ENCODE assay signal across 1 cellular context in the genomic region with DNA sequence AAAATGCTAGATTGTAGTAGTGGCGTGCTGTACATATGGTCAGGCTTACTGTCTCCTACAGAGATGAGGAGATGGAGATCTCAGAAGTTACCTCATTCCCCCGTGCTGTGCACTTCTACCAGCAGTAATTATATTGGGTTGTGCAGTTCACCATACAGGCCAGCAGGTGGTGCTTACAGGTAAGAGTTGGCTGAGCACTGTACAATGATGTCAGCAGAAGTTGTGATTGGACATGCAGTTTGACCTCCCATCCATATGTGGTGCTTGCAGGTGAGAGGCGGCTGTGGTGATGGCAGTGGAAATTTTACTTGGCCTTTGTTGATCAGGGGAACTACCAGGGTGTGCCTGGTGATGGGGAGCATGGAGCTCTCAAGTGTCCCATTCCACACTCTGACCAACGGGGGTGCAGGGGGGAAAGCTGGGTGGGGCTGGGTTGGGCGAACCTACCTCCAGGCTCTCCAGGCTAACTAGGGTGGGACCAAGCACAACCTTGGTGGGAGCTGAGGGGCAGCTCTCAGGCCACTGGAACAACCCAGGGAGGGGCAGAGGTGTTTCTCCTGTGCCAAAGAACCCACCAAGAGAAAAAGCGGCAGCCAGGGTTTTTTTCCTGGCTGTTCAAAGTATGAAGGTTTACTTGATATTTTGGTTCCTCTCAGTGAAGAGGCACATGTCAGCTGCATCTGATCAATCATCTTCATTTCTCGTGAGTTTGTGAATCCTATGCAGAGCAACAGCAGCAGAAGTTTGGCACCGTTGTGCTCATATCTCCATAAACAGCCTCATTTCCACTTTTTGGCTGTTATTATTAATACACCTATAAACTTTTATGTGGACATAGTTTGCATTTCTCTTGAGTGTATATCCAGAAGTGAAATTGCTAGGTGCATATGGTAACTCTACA.
TF ChIP-seq lines count a peak whose summit lies in the region.

No MANE protein-coding gene starts in this region.

TF ChIP-seq in WTC11, 78 proteins besides CTCF, POLR2A, EP300 and RAD21 (continued from another document):
- TF ChIP-seq E2F5 (CRISPR knock-in tag; IDR thresholded peaks at IDR 0.05) (no peak), TP53 (CRISPR knock-in tag; IDR thresholded peaks at IDR 0.05) (no peak), HMGA2 (CRISPR knock-in tag; IDR thresholded peaks at IDR 0.05) (no peak), KAT7 (CRISPR knock-in tag; IDR thresholded peaks at IDR 0.05; ENCODE audit: borderline replicate concordance) (no peak), ZBTB21 (CRISPR knock-in tag; IDR thresholded peaks at IDR 0.05; ENCODE audit: borderline replicate concordance) (no peak)
- TF ChIP-seq, protein P1, sequence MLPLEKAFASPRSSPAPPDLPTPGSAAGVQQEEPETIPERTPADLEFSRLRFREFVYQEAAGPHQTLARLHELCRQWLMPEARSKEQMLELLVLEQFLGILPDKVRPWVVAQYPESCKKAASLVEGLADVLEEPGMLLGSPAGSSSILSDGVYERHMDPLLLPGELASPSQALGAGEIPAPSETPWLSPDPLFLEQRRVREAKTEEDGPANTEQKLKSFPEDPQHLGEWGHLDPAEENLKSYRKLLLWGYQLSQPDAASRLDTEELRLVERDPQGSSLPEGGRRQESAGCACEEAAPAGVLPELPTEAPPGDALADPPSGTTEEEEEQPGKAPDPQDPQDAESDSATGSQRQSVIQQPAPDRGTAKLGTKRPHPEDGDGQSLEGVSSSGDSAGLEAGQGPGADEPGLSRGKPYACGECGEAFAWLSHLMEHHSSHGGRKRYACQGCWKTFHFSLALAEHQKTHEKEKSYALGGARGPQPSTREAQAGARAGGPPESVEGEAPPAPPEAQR (CRISPR knock-in tag; IDR thresholded peaks at IDR 0.05): no peak
- TF ChIP-seq, protein P2, sequence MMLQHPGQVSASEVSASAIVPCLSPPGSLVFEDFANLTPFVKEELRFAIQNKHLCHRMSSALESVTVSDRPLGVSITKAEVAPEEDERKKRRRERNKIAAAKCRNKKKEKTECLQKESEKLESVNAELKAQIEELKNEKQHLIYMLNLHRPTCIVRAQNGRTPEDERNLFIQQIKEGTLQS (CRISPR knock-in tag; conservative IDR thresholded peaks at IDR 0.05): no peak
